In the genomic region with DNA sequence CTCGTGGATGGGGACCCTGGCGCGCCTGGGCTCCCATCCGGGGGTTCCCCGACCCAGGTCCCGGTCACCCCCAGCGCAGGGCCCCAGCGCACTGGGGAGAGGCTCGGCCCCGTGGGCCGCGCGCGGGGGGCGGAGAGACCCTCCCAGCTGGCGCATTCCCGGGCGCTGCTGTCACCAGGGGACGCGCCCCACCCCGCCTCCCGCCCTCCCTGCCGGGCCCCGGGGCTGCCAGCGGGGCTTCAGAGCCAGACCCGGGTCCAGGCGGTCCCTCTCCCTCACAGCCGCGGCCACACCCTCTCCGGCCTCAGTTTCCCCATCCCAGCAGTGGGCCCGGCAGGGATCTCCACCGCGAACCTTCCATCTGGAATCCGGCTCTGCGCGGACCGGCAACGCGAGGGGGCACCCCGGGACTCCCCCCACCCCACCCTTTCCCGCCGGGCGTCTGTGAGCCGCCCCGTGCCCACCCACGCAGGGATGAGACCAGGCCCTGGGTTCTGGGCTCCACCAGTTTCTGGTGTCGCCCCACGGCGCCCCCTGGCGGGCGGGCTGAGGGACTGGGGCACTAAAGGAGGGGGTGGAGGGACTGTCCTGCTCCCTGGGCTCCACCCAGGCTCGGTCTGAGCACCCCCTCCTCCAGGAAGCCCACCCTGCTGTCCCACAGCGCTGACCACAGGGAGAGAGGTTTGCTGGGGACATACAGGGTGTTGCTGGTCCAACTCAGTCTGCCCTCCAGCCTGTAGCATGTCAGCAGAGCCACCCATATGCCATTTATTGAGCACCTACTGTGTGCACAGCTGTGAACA, we compare ENCODE assay signal across 8 cellular contexts. TPM values are rescaled to one million over a fixed set of nuclear protein-coding genes. Genes with fewer than 3 reads are reported as not detected.
DNase-seq lines count a peak whose midpoint lies in the region; ATAC-seq and TF ChIP-seq lines count a peak whose summit lies in the region.

No MANE protein-coding gene starts in this region.

- peak; percentile 45 to 62 for ATAC-seq in left cardiac atrium

- no peaks in the 10 kb centered on the region for H3K36me3 ChIP-seq in spleen

- TF ChIP-seq POLR2A in spleen (IDR thresholded peaks at IDR 0.05) = no peak

- peak overlapping the region in 6 of 8 donors; percentile 16 to 69 (median 37) for H3K4me3 ChIP-seq in spleen

- H3K4me1 ChIP-seq in spleen = peaks cover 5 to 23% (median 15%) of the 10 kb centered on the region in 6 donors

- DNase-seq in GM19240 (ENCODE audit: insufficient read length, low spot score) (peak; percentile 41), RPMI8226 (peak; percentile 83), left cardiac atrium (peak; percentile 53), spleen (peak; percentile 89), NCI-H1436 (lab: John Stamatoyannopoulos, UW) (no peak), posterior cingulate gyrus (no peak), medulla oblongata (ENCODE audit: extremely low spot score) (no peak)
- DNase-seq in activated gamma-delta T cell treated with anti-CD3 and anti-CD28 coated beads, Interleukin-2, amount 50 U/mL, for 16 hours (ENCODE audit: low read depth) = peak; percentile 47

- peak overlapping the region in 1 of 8 donors; percentile 24 for H3K27ac ChIP-seq in spleen

- TF ChIP-seq CTCF in spleen (IDR thresholded peaks at IDR 0.05 in 8 of 11, conservative IDR thresholded peaks at IDR 0.05 in 3 of 11) = peak in 10 of 11 experiments; percentile 2 to 80 (median 60)

- WGBS in spleen, 5 donors = 7 to 19% (median 9%) methylated on average over 31 to 53 of the region's 53 CpGs

- peaks cover 0 to 5% (median 0%) of the 10 kb centered on the region in 8 donors for H3K9me3 ChIP-seq in spleen

- intact Hi-C loops in left cardiac atrium (cut with DNase I) (no loop called here), spleen (cut with DNase I; ENCODE audit: low total_unique reads) (no loop called here), posterior cingulate gyrus (cut with DNase I) (no loop called here)

- H3K27me3 ChIP-seq in spleen (replicated peaks in 1 of 7) = peaks cover 0 to 97% (median 51%) of the 10 kb centered on the region in 7 donors

RNA-seq across cellular contexts. Expression of gene ADAMTSL5, which starts 0.9 kb away (rescaled TPM):
- total RNA-seq in left cardiac atrium (10 to 100 TPM; 18.9 to 25.0 TPM), spleen (1 to 10 TPM in 4 of 7 donors, under 1 TPM in 3; 0.26 to 2.0 (median 1.3) TPM)
- under 1 TPM; 0.13 to 0.42 (median 0.27) TPM for polyA plus RNA-seq in spleen

RNA-seq across cellular contexts. Expression of gene PLK5, which starts 10.2 kb away (rescaled TPM):
- total RNA-seq in left cardiac atrium (not detected), spleen (not detected)
- under 1 TPM; 0.04 to 0.06 (median 0.06) TPM for polyA plus RNA-seq in spleen

RNA-seq across cellular contexts. Expression of gene REEP6, which starts 22.7 kb away (rescaled TPM):
- total RNA-seq in left cardiac atrium (1 to 10 TPM; 2.2 to 2.3 TPM), spleen (1 to 10 TPM in 5 of 7 donors, under 1 TPM in 1, not detected in 1; 0.65 to 2.6 (median 1.6) TPM)
- polyA plus RNA-seq in spleen = 1 to 10 TPM; 1.2 to 1.6 (median 1.5) TPM

RNA-seq across cellular contexts. Expression of gene PCSK4, which starts 23.5 kb away (rescaled TPM):
- total RNA-seq in left cardiac atrium (1 to 10 TPM in 1 of 2 donors, under 1 TPM in 1; 0.89 to 1.6 TPM), spleen (1 to 10 TPM; 1.1 to 4.2 (median 1.8) TPM)
- 1 to 10 TPM; 1.9 to 2.4 (median 2.0) TPM for polyA plus RNA-seq in spleen

RNA-seq across cellular contexts. Expression of gene C19orf25, which starts 34.7 kb away (rescaled TPM):
- total RNA-seq in left cardiac atrium (10 to 100 TPM; 16.1 to 18.9 TPM), spleen (10 to 100 TPM; 31.3 to 52.8 (median 40.3) TPM)
- 10 to 100 TPM; 24.7 to 56.6 (median 38.8) TPM for polyA plus RNA-seq in spleen

Comparison
In these comparisons a context has a peak if more than half of its experiments do, and no peak if none do; other contexts are left out.
1. DNase-seq: peak in GM19240 (single experiment), RPMI8226 (single experiment), activated gamma-delta T cell treated with anti-CD3 and anti-CD28 coated beads, Interleukin-2, amount 50 U/mL, for 16 hours (single experiment), left cardiac atrium (single experiment) and spleen (single experiment); none in NCI-H1436 (single experiment), posterior cingulate gyrus (0 of 10) and medulla oblongata (single experiment).
2. RNA of gene ADAMTSL5, which starts 0.9 kb away (total RNA-seq): 18.9 to 25.0 TPM in left cardiac atrium; 0.26 to 2.0 TPM in spleen; every median in the first group is over 4 times any median in the second.